In the genomic region with DNA sequence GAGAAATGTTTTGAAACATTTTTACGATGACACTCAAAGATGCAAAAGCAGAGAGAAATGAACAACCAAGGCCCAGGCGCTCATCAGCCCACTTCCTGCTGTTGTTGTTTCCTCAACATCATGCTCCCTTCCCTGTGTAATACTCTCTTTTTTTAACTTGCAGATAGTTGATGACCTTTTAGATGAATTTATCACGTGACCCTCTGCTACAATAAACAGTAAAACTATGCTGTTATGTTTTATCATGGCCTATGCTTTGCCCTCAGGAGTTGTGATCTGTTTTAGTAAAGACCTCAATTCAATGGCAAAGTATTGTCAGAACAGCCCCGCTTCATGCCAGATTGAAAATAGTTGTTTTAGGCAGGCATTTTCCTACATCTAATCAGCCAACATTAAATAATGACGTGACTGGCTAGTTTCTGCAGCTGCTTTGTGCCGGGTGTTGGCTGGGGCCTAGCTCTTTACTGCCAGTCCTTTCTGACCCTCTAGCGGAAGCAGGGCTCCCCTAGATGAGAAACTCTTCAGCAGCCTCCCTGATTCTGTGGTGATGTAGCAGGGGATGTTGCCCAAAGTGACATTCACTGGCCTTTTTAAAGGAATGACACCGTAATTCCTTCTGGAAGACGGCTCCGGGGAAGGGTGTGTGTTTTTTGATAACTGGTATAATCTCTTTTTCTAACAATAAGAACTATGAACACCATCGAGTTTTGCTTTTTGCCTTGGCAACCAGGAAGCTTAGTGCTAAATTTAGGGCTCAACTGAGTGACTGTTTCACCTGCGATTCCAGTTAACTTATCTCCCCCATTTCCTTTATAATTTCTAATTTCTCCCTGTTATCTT, we compare ENCODE assay signal across 1 cellular context.
TF ChIP-seq lines count a peak whose summit lies in the region.

No MANE protein-coding gene starts in this region.

TF ChIP-seq in IMR-90, 13 proteins besides CTCF, POLR2A, EP300 and RAD21:
- no peak for TF ChIP-seq CHD1 (IDR thresholded peaks at IDR 0.05; ENCODE audit: low read depth, low read length)
- TF ChIP-seq USF2 (IDR thresholded peaks at IDR 0.05; ENCODE audit: low read depth, low read length) = peak; percentile 52
